In the genomic region with DNA sequence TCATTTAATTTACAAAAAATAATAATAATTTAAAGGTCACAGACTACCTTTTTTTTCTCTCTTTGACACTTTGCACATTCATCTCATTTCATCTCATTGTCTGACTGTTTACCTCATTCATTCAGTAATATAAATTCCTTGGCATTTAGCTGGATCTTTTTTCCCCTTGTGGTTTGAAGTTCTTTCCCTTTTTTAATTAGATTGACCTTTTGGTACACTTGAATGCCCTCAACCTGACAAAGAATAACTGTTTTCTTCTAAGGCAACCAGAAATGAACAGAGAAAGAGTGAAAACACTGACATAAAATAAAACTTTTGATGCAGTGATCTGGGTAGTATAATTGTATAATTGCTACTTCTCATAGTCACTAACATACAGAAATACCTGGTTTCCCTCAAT, we compare ENCODE assay signal across 30 cellular contexts.
"Had no signal": no experiment of that assay in that cellular context is flagged by ENCODE, and none has a peak within 500 bp of the region (broad histone marks: within the 10 kb centered on the region; RNA-seq: fewer than 3 reads in every experiment).

No MANE protein-coding gene starts in this region.

- ATAC-seq: activated CD4-positive, alpha-beta T cell treated with anti-CD3 and anti-CD28 coated beads for 36 hours; activated CD8-positive, alpha-beta memory T cell treated with anti-CD3 and anti-CD28 coated beads, Interleukin-2, amount 10 ng/mL, durations not matched to agents 7 days and 5 days; activated CD8-positive, alpha-beta T cell treated with anti-CD3 and anti-CD28 coated beads, Interleukin-2, amount 10 ng/mL, durations not matched to agents 7 days and 5 days; effector memory CD8-positive, alpha-beta T cell; esophagus mucosa had no signal

- H3K4me1 Mint-ChIP-seq: activated CD4-positive, alpha-beta T cell treated with anti-CD3 and anti-CD28 coated beads for 36 hours; activated CD4-positive, alpha-beta T cell treated with anti-CD3 and anti-CD28 coated beads, Interleukin-2, amount 10 ng/mL, durations not matched to agents 24 days and 14 days; activated CD8-positive, alpha-beta memory T cell treated with anti-CD3 and anti-CD28 coated beads, Interleukin-2, amount 10 ng/mL, durations not matched to agents 7 days and 5 days; activated naive CD4-positive, alpha-beta T cell treated with anti-CD3 and anti-CD28 coated beads, Interleukin-2, amount 50 U/mL, for 24 hours; activated naive CD8-positive, alpha-beta T cell treated with anti-CD3 and anti-CD28 coated beads, Interleukin-2, amount 10 ng/mL, durations not matched to agents 7 days and 5 days had no signal

- FAIRE-seq: bronchial epithelial cell, colon, endothelial cell of umbilical vein, frontal cortex had no signal

- H3K36me3 Mint-ChIP-seq: activated CD4-positive, alpha-beta memory T cell treated with anti-CD3 and anti-CD28 coated beads for 36 hours; activated CD8-positive, alpha-beta memory T cell treated with anti-CD3 and anti-CD28 coated beads, Interleukin-2, amount 10 ng/mL, durations not matched to agents 7 days and 5 days; activated naive CD4-positive, alpha-beta T cell treated with anti-CD3 and anti-CD28 coated beads, Interleukin-2, amount 50 U/mL, for 24 hours; activated naive CD8-positive, alpha-beta T cell treated with anti-CD3 and anti-CD28 coated beads, Interleukin-2, amount 10 ng/mL, durations not matched to agents 7 days and 5 days had no signal

- H3K4me1 ChIP-seq: ascending aorta had no signal

- H3K27ac ChIP-seq: ascending aorta, brain microvascular endothelial cell, epithelial cell of prostate had no signal

- H3K4me3 ChIP-seq: ascending aorta had no signal

- DNase-seq: activated CD4-positive, alpha-beta memory T cell treated with anti-CD3 and anti-CD28 coated beads for 36 hours; activated CD4-positive, alpha-beta T cell treated with anti-CD3 and anti-CD28 coated beads for 36 hours; activated CD4-positive, alpha-beta T cell treated with anti-CD3 and anti-CD28 coated beads, Interleukin-2, amount 10 ng/mL, durations not matched to agents 24 days and 14 days; activated CD4-positive, CD25-positive, alpha-beta regulatory T cell; activated CD4-positive, CD25-positive, alpha-beta regulatory T cell treated with anti-CD3 and anti-CD28 coated beads, Interleukin-2, amount 50 U/mL, for 72 hours; activated CD8-positive, alpha-beta memory T cell treated with anti-CD3 and anti-CD28 coated beads, Interleukin-2, amount 10 ng/mL, durations not matched to agents 7 days and 5 days; activated CD8-positive, alpha-beta memory T cell treated with anti-CD3 and anti-CD28 coated beads, Interleukin-2, amount 50 U/mL, for 4 hours; activated CD8-positive, alpha-beta T cell treated with anti-CD3 and anti-CD28 coated beads, Interleukin-2, amount 10 ng/mL, durations not matched to agents 7 days and 5 days; activated effector memory CD4-positive, alpha-beta T cell treated with anti-CD3 and anti-CD28 coated beads, Interleukin-2, amount 50 U/mL, for 16 hours; activated naive CD4-positive, alpha-beta T cell treated with anti-CD3 and anti-CD28 coated beads for 36 hours; activated naive CD8-positive, alpha-beta T cell treated with anti-CD3 and anti-CD28 coated beads, Interleukin-2, amount 10 ng/mL, durations not matched to agents 7 days and 5 days; activated T-cell treated with anti-CD3 and anti-CD28 coated beads, Interleukin-2, amount 50 U/mL, for 1 hour; activated T-cell treated with anti-CD3 and anti-CD28 coated beads, Interleukin-2, amount 50 U/mL, for 48 hours; brain microvascular endothelial cell; cortex of kidney; dermis blood vessel endothelial cell; effector CD4-positive, alpha-beta T cell; effector memory CD8-positive, alpha-beta T cell; foreskin fibroblast; T-helper 2 cell had no signal

- H3K27me3 ChIP-seq: ascending aorta, brain microvascular endothelial cell had no signal

- H3K27me3 Mint-ChIP-seq: activated CD4-positive, alpha-beta memory T cell treated with anti-CD3 and anti-CD28 coated beads for 36 hours; activated CD4-positive, alpha-beta T cell treated with anti-CD3 and anti-CD28 coated beads for 36 hours; activated CD4-positive, alpha-beta T cell treated with anti-CD3 and anti-CD28 coated beads, Interleukin-2, amount 10 ng/mL, durations not matched to agents 24 days and 14 days; activated CD8-positive, alpha-beta memory T cell treated with anti-CD3 and anti-CD28 coated beads, Interleukin-2, amount 10 ng/mL, durations not matched to agents 7 days and 5 days; activated naive CD4-positive, alpha-beta T cell treated with anti-CD3 and anti-CD28 coated beads, Interleukin-2, amount 50 U/mL, for 24 hours; activated naive CD8-positive, alpha-beta T cell treated with anti-CD3 and anti-CD28 coated beads, Interleukin-2, amount 10 ng/mL, durations not matched to agents 7 days and 5 days; effector memory CD8-positive, alpha-beta T cell had no signal

- H3K9me3 ChIP-seq: ascending aorta had no signal

- H3K36me3 ChIP-seq: ascending aorta, brain microvascular endothelial cell had no signal

- H3K27ac Mint-ChIP-seq: activated CD4-positive, alpha-beta memory T cell treated with anti-CD3 and anti-CD28 coated beads for 36 hours; activated CD4-positive, alpha-beta T cell treated with anti-CD3 and anti-CD28 coated beads for 36 hours; activated CD4-positive, alpha-beta T cell treated with anti-CD3 and anti-CD28 coated beads, Interleukin-2, amount 10 ng/mL, durations not matched to agents 24 days and 14 days; activated CD8-positive, alpha-beta memory T cell treated with anti-CD3 and anti-CD28 coated beads, Interleukin-2, amount 10 ng/mL, durations not matched to agents 7 days and 5 days; activated CD8-positive, alpha-beta T cell treated with anti-CD3 and anti-CD28 coated beads, Interleukin-2, amount 10 ng/mL, durations not matched to agents 7 days and 5 days; activated naive CD4-positive, alpha-beta T cell treated with anti-CD3 and anti-CD28 coated beads for 36 hours; activated naive CD4-positive, alpha-beta T cell treated with anti-CD3 and anti-CD28 coated beads, Interleukin-2, amount 50 U/mL, for 24 hours; activated naive CD8-positive, alpha-beta T cell treated with anti-CD3 and anti-CD28 coated beads, Interleukin-2, amount 10 ng/mL, durations not matched to agents 7 days and 5 days; activated T-helper 1 cell treated with anti-CD3 and anti-CD28 coated beads, Interleukin-12 subunit alpha, Interleukin-12 subunit beta, Interleukin-2, Interleukin-4 antibody, amounts not matched to agents 30 ng/mL and 10 ng/mL and 1 ng/mL, durations not matched to agents 14 hours and 24 hours and 36 hours; activated T-helper 2 cell treated with anti-CD3 and anti-CD28 coated beads, Interferon-gamma antibody, Interleukin-2, Interleukin-4, amounts not matched to agents 10 μg/mL and 5 μg/mL and 100 μg/mL, durations not matched to agents 14 hours and 24 hours and 36 hours; effector memory CD8-positive, alpha-beta T cell had no signal

- H3K4me3 Mint-ChIP-seq: activated CD4-positive, alpha-beta memory T cell treated with anti-CD3 and anti-CD28 coated beads for 36 hours; activated CD4-positive, alpha-beta T cell treated with anti-CD3 and anti-CD28 coated beads for 36 hours; activated CD4-positive, alpha-beta T cell treated with anti-CD3 and anti-CD28 coated beads, Interleukin-2, amount 10 ng/mL, durations not matched to agents 24 days and 14 days; activated CD8-positive, alpha-beta memory T cell treated with anti-CD3 and anti-CD28 coated beads, Interleukin-2, amount 10 ng/mL, durations not matched to agents 7 days and 5 days; activated CD8-positive, alpha-beta T cell treated with anti-CD3 and anti-CD28 coated beads, Interleukin-2, amount 10 ng/mL, durations not matched to agents 7 days and 5 days; activated naive CD4-positive, alpha-beta T cell treated with anti-CD3 and anti-CD28 coated beads for 36 hours; activated naive CD4-positive, alpha-beta T cell treated with anti-CD3 and anti-CD28 coated beads, Interleukin-2, amount 50 U/mL, for 24 hours; activated naive CD8-positive, alpha-beta T cell treated with anti-CD3 and anti-CD28 coated beads, Interleukin-2, amount 10 ng/mL, durations not matched to agents 7 days and 5 days; activated T-helper 1 cell treated with anti-CD3 and anti-CD28 coated beads, Interleukin-12 subunit alpha, Interleukin-12 subunit beta, Interleukin-2, Interleukin-4 antibody, amounts not matched to agents 30 ng/mL and 10 ng/mL and 1 ng/mL, durations not matched to agents 14 hours and 24 hours and 36 hours; effector memory CD8-positive, alpha-beta T cell had no signal
